ENCODE assay signal across 8 cellular contexts in genomic region chr9:751137-752051, GRCh38.
DNase-seq lines count a peak whose midpoint lies in the region; ATAC-seq, FAIRE-seq and TF ChIP-seq lines count a peak whose summit lies in the region.

No MANE protein-coding gene starts in this region.

- no peaks in the 10 kb centered on the region for H3K9me1 ChIP-seq in keratinocyte (ENCODE audit: control insufficient read depth, extremely low read depth, insufficient read depth, low read length)

- H2AFZ ChIP-seq in keratinocyte (ENCODE audit: control insufficient read depth, low read length) = no peak overlapping the region

- peaks cover 0 to 17% of the 10 kb centered on the region in 2 experiments for H3K36me3 ChIP-seq in keratinocyte (ENCODE audit: control insufficient read depth in 2 of 2, extremely low read depth in 1 of 2, insufficient read depth in 2 of 2, low read length in 2 of 2)

- DNase-seq in AG20443 (ENCODE audit: low spot score) (peak; percentile 16), keratinocyte (ENCODE audit: low read depth, low spot score) (peak; percentile 68), iPS-NIHi11 (ENCODE audit: low spot score) (no peak), GM12891 (ENCODE audit: insufficient read length, low spot score) (no peak)
- peak; percentile 17 for DNase-seq in T-helper 2 cell treated with Interferon-gamma antibody and Interleukin-4, amounts not matched to agents 5 μg/mL and 100 μg/mL, for 36 hours (ENCODE audit: low spot score)
- DNase-seq in stimulated activated naive CD4-positive, alpha-beta T cell (lab: John Stamatoyannopoulos, UW) = no peak

- no peaks in the 10 kb centered on the region for H3K9me3 ChIP-seq in keratinocyte (ENCODE audit: control insufficient read depth, low read depth, low read length)

- H3K4me3 Mint-ChIP-seq in T-helper 2 cell treated with Interferon-gamma antibody and Interleukin-4, amounts not matched to agents 5 μg/mL and 100 μg/mL, for 36 hours = peak overlapping the region; percentile 33

- H3K27me3 ChIP-seq in keratinocyte (ENCODE audit: control insufficient read depth, extremely low read depth, insufficient read depth, low read length) = no peaks in the 10 kb centered on the region

- ATAC-seq in GM21717 (IDR thresholded peaks at IDR 0.05; ENCODE audit: unreplicated experiment) (peak; percentile 87), GM18858 (IDR thresholded peaks at IDR 0.05; ENCODE audit: unreplicated experiment) (no peak)

- FAIRE-seq in keratinocyte (lab: Jason Lieb, UNC) (peak; percentile 69), GM12891 (lab: Jason Lieb, UNC) (no peak)

- H3K27ac ChIP-seq in keratinocyte (ENCODE audit: control insufficient read depth, insufficient read depth, low read length) = peak overlapping the region; percentile 99

- dilution Hi-C loops in keratinocyte (cut with MboI; ENCODE audit: extremely low pct_ligation_motif_present, low sequenced_read_pairs) = no loop called here

- no peaks in the 10 kb centered on the region for H3K9me3 Mint-ChIP-seq in T-helper 2 cell treated with Interferon-gamma antibody and Interleukin-4, amounts not matched to agents 5 μg/mL and 100 μg/mL, for 36 hours

- H3K27ac Mint-ChIP-seq in T-helper 2 cell treated with Interferon-gamma antibody and Interleukin-4, amounts not matched to agents 5 μg/mL and 100 μg/mL, for 36 hours = peak overlapping the region; percentile 58

- H3K36me3 Mint-ChIP-seq in T-helper 2 cell treated with Interferon-gamma antibody and Interleukin-4, amounts not matched to agents 5 μg/mL and 100 μg/mL, for 36 hours (ENCODE audit: low read depth) = peaks cover 9% of the 10 kb centered on the region

- no peaks in the 10 kb centered on the region for H3K79me2 ChIP-seq in keratinocyte (ENCODE audit: control insufficient read depth, insufficient read depth, low read length)

- no peaks in the 10 kb centered on the region for H3K27me3 Mint-ChIP-seq in T-helper 2 cell treated with Interferon-gamma antibody and Interleukin-4, amounts not matched to agents 5 μg/mL and 100 μg/mL, for 36 hours (ENCODE audit: low read depth)

- peak overlapping the region; percentile 72 for H3K4me2 ChIP-seq in keratinocyte (ENCODE audit: control insufficient read depth, extremely low read depth, insufficient read depth, low read depth, low read length)

- no peak for TF ChIP-seq POLR2A in GM12891 (IDR thresholded peaks at IDR 0.05; ENCODE audit: low read depth, low read length)

- no peaks in the 10 kb centered on the region for H4K20me1 ChIP-seq in keratinocyte (ENCODE audit: control insufficient read depth, extremely low read depth, insufficient read depth, low read length)

- TF ChIP-seq CTCF in keratinocyte (optimal IDR thresholded peaks at IDR 0.05 in 1 of 3, IDR thresholded peaks at IDR 0.05 in 1 of 3, conservative IDR thresholded peaks at IDR 0.05 in 1 of 3; ENCODE audit: extremely low read depth in 1 of 3, insufficient read depth in 2 of 3, low read length in 3 of 3) = no peak

- peaks cover 84% of the 10 kb centered on the region for H3K4me1 Mint-ChIP-seq in T-helper 2 cell treated with Interferon-gamma antibody and Interleukin-4, amounts not matched to agents 5 μg/mL and 100 μg/mL, for 36 hours (ENCODE audit: low read depth)

- peaks cover 70% of the 10 kb centered on the region for H3K4me1 ChIP-seq in keratinocyte (ENCODE audit: control insufficient read depth, extremely low read depth, insufficient read depth, low read length)

- H3K4me3 ChIP-seq in keratinocyte (ENCODE audit: control insufficient read depth in 2 of 3, extremely low read depth in 1 of 3, insufficient read depth in 2 of 3, low read depth in 1 of 3, low read length in 3 of 3) = peak overlapping the region in 2 of 3 experiments; percentile 4 to 18

- H3K9ac ChIP-seq in keratinocyte (ENCODE audit: control insufficient read depth, extremely low read depth, insufficient read depth, low read length) = peak overlapping the region; percentile 70

TF ChIP-seq in GM12891, 5 proteins besides CTCF, POLR2A, EP300 and RAD21:
- TF ChIP-seq PAX5 (IDR thresholded peaks at IDR 0.05; ENCODE audit: insufficient read depth, low read length, severe bottlenecking) = no peak
- no peak for TF ChIP-seq TAF1 (IDR thresholded peaks at IDR 0.05; ENCODE audit: low read depth, low read length)
- TF ChIP-seq POLR2AphosphoS5 (IDR thresholded peaks at IDR 0.05; ENCODE audit: low read depth, low read length) = no peak
- no peak for TF ChIP-seq SPI1 (IDR thresholded peaks at IDR 0.05; ENCODE audit: low read depth, low read length)
- TF ChIP-seq POU2F2 (IDR thresholded peaks at IDR 0.05; ENCODE audit: low read depth, low read length) = no peak

Comparison
In these comparisons a context has a peak if more than half of its experiments do, and no peak if none do; other contexts are left out.
1. DNase-seq: peak in AG20443 (single experiment), T-helper 2 cell treated with Interferon-gamma antibody and Interleukin-4, amounts not matched to agents 5 μg/mL and 100 μg/mL, for 36 hours (single experiment) and keratinocyte (single experiment); none in iPS-NIHi11 (single experiment), GM12891 (single experiment) and stimulated activated naive CD4-positive, alpha-beta T cell (0 of 6).